In genomic region chr6:168565112-168565511, GRCh38 we compare ENCODE assay signal across 33 cellular contexts.
"Had no signal": no experiment of that assay in that cellular context is flagged by ENCODE, and none has a peak within 500 bp of the region (broad histone marks: within the 10 kb centered on the region; RNA-seq: fewer than 3 reads in every experiment).

No MANE protein-coding gene starts in this region.

- H3K4me1 ChIP-seq: adrenal gland, ascending aorta had no signal

- H3K9me3 ChIP-seq: adrenal gland, ascending aorta had no signal

- FAIRE-seq: bronchial epithelial cell, TTC549 had no signal

- H3K27ac ChIP-seq: adrenal gland, ascending aorta, cardiac muscle cell, VCaP had no signal

- H3K27me3 ChIP-seq: ascending aorta, cardiac muscle cell had no signal

- H3K4me3 ChIP-seq: adrenal gland, ascending aorta, cardiac muscle cell had no signal

- ATAC-seq: activated CD8-positive, alpha-beta T cell treated with anti-CD3 and anti-CD28 coated beads for 36 hours; activated naive CD4-positive, alpha-beta T cell treated with anti-CD3 and anti-CD28 coated beads, Interleukin-2, amount 50 U/mL, for 72 hours; activated T-cell treated with anti-CD3 and anti-CD28 coated beads, Interleukin-2, amount 50 U/mL, for 4 hours; activated T-cell treated with anti-CD3 and anti-CD28 coated beads, Interleukin-2, amount 50 U/mL, for 72 hours; activated T-helper 17 cell treated with anti-CD3 and anti-CD28 coated beads, Interleukin-2, amount 50 U/mL, for 72 hours had no signal

- H3K36me3 ChIP-seq: adrenal gland, cardiac muscle cell had no signal

- DNase-seq: activated B cell treated with CpG ODN at 0.5 μM for 24 hours; activated CD4-positive, alpha-beta memory T cell treated with anti-CD3 and anti-CD28 coated beads for 36 hours; activated CD4-positive, alpha-beta T cell treated with anti-CD3 and anti-CD28 coated beads for 4 hours; activated CD4-positive, alpha-beta T cell treated with anti-CD3 and anti-CD28 coated beads, Interleukin-2, amount 10 ng/mL, durations not matched to agents 24 days and 14 days; activated CD4-positive, alpha-beta T cell treated with anti-CD3 and anti-CD28 coated beads, Interleukin-2, amount 50 U/mL, for 1 hour; activated CD4-positive, alpha-beta T cell treated with anti-CD3 and anti-CD28 coated beads, Interleukin-2, amount 50 U/mL, for 4 hours; activated CD4-positive, CD25-positive, alpha-beta regulatory T cell treated with anti-CD3 and anti-CD28 coated beads, Interleukin-2, amount 50 U/mL, for 72 hours; activated CD8-positive, alpha-beta memory T cell treated with anti-CD3 and anti-CD28 coated beads, Interleukin-2, amount 50 U/mL, for 4 hours; activated CD8-positive, alpha-beta T cell treated with anti-CD3 and anti-CD28 coated beads for 36 hours; activated effector memory CD4-positive, alpha-beta T cell treated with anti-CD3 and anti-CD28 coated beads, Interleukin-2, amount 50 U/mL, for 16 hours; activated gamma-delta T cell treated with Interleukin-2 at 50 U/mL for 16 hours; activated naive CD4-positive, alpha-beta T cell; activated naive CD4-positive, alpha-beta T cell treated with anti-CD3 and anti-CD28 coated beads for 36 hours; activated naive CD4-positive, alpha-beta T cell treated with anti-CD3 and anti-CD28 coated beads, Interleukin-2, amount 50 U/mL, for 16 hours; activated naive CD8-positive, alpha-beta T cell treated with anti-CD3 and anti-CD28 coated beads for 36 hours; activated T-cell treated with anti-CD3 and anti-CD28 coated beads for 4 hours; activated T-cell treated with anti-CD3 and anti-CD28 coated beads, Interleukin-2, amount 50 U/mL, for 1 hour; activated T-cell treated with anti-CD3 and anti-CD28 coated beads, Interleukin-2, amount 50 U/mL, for 4 hours; activated T-cell treated with anti-CD3 and anti-CD28 coated beads, Interleukin-2, amount 50 U/mL, for 72 hours; adrenal gland; amniotic stem cell; caudate nucleus; cerebellar nuclear complex; T-helper 1 cell; T-helper 2 cell; T-helper 9 cell had no signal
